Comparison of ENCODE assay signal across 1 cellular context in genomic region chr1:226158457-226158856, GRCh38.
TF ChIP-seq lines count a peak whose summit lies in the region.

No MANE protein-coding gene starts in this region.

TF ChIP-seq in WTC11, 78 proteins besides CTCF, POLR2A, EP300 and RAD21 (continued from another document):
- TF ChIP-seq MLX (CRISPR knock-in tag; IDR thresholded peaks at IDR 0.05), result no peak
- TF ChIP-seq NR2C2 (CRISPR knock-in tag; IDR thresholded peaks at IDR 0.05), result no peak
- TF ChIP-seq TP53 (CRISPR knock-in tag; IDR thresholded peaks at IDR 0.05), result no peak
- no peak for TF ChIP-seq ZNF263 (CRISPR knock-in tag; IDR thresholded peaks at IDR 0.05; ENCODE audit: low read depth)
- TF ChIP-seq AFF4 (CRISPR knock-in tag; IDR thresholded peaks at IDR 0.05; ENCODE audit: borderline replicate concordance), result no peak
- no peak for TF ChIP-seq ZNF396 (CRISPR knock-in tag; IDR thresholded peaks at IDR 0.05; ENCODE audit: borderline replicate concordance)
- no peak for TF ChIP-seq ATF1 (CRISPR knock-in tag; IDR thresholded peaks at IDR 0.05)
- no peak for TF ChIP-seq CREM (CRISPR knock-in tag; IDR thresholded peaks at IDR 0.05)
- no peak for TF ChIP-seq SOX15 (CRISPR knock-in tag; IDR thresholded peaks at IDR 0.05)
- TF ChIP-seq OVOL2 (CRISPR knock-in tag; IDR thresholded peaks at IDR 0.05; ENCODE audit: borderline replicate concordance), result no peak
- no peak for TF ChIP-seq NFE2L1 (CRISPR knock-in tag; IDR thresholded peaks at IDR 0.05)
- no peak for TF ChIP-seq ARID4B (CRISPR knock-in tag; IDR thresholded peaks at IDR 0.05; ENCODE audit: borderline replicate concordance)
- no peak for TF ChIP-seq TCF7 (CRISPR knock-in tag; IDR thresholded peaks at IDR 0.05; ENCODE audit: low read depth)
